ENCODE assay signal across 11 cellular contexts in the genomic region with DNA sequence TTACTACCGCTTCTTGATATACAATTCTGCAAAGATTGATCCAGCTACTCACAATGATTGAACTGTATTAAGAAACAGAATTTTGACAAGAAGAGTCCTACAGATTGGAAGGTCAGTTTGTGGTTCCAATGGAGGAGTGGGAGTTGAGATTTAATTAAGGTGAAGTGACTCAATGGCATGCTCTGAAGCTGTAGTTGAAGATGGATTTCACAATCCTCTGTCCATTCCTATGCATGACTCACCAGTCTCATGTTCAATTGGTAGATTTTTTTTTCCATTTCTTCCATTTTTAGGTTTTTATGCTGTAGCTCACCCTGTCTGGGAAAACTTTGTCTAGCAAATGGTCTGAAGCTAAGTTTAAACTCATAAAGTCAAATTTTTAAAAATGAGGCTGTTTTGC.
DNase-seq lines count a peak whose midpoint lies in the region; ATAC-seq and TF ChIP-seq lines count a peak whose summit lies in the region.
"Had no signal": no experiment of that assay in that cellular context is flagged by ENCODE, and none has a peak within 500 bp of the region (broad histone marks: within the 10 kb centered on the region; RNA-seq: fewer than 3 reads in every experiment).

No MANE protein-coding gene starts in this region.

- H3K79me2 ChIP-seq in fibroblast of lung (ENCODE audit: control insufficient read depth, insufficient read depth, low read length), result no peaks in the 10 kb centered on the region

- H3K4me3 Mint-ChIP-seq in MCF 10A (ENCODE audit: unreplicated experiment), result no peak overlapping the region
- H3K4me3 Mint-ChIP-seq: CD14-positive monocyte had no signal

- H3K4me1 Mint-ChIP-seq in MCF 10A (ENCODE audit: insufficient read depth, unreplicated experiment), result peaks cover 12% of the 10 kb centered on the region

- H3K9ac ChIP-seq in fibroblast of lung (ENCODE audit: insufficient read depth, low read length), result no peak overlapping the region

- peak overlapping the region in 1 of 2 donors; percentile 43 for H3K27ac ChIP-seq in breast epithelium
- H3K27ac ChIP-seq in fibroblast of lung (ENCODE audit: insufficient read depth, low read length), result no peak overlapping the region
- H3K27ac ChIP-seq in upper lobe of right lung, result no peak overlapping the region

- H3K9me3 ChIP-seq in breast epithelium (no peaks in the 10 kb centered on the region), fibroblast of lung (ENCODE audit: control insufficient read depth, insufficient read depth, low read depth, low read length) (no peaks in the 10 kb centered on the region), upper lobe of right lung (no peaks in the 10 kb centered on the region)

- no peaks in the 10 kb centered on the region for H3K27me3 ChIP-seq in breast epithelium
- no peaks in the 10 kb centered on the region for H3K27me3 ChIP-seq in fibroblast of lung (ENCODE audit: control insufficient read depth, insufficient read depth, low read length)
- no peaks in the 10 kb centered on the region for H3K27me3 ChIP-seq in upper lobe of right lung

- no peaks in the 10 kb centered on the region for H3K36me3 ChIP-seq in breast epithelium
- no peaks in the 10 kb centered on the region for H3K36me3 ChIP-seq in fibroblast of lung (ENCODE audit: control insufficient read depth, insufficient read depth, low read length)
- no peaks in the 10 kb centered on the region for H3K36me3 ChIP-seq in upper lobe of right lung

- TF ChIP-seq CTCF in MCF 10A (IDR thresholded peaks at IDR 0.05; ENCODE audit: unreplicated experiment), result no peak
- no peak for TF ChIP-seq CTCF in breast epithelium (IDR thresholded peaks at IDR 0.05)
- no peak for TF ChIP-seq CTCF in fibroblast of lung (conservative IDR thresholded peaks at IDR 0.05 in 1 of 2, IDR thresholded peaks at IDR 0.05 in 1 of 2; ENCODE audit: low read depth in 1 of 2, low read length in 2 of 2)
- TF ChIP-seq CTCF in upper lobe of right lung (IDR thresholded peaks at IDR 0.05), result no peak

- BruUV-seq in MCF 10A (replicated peaks; lab: Mats Ljungman, UMichigan), result no TSS peak

- no peaks in the 10 kb centered on the region for H4K20me1 ChIP-seq in fibroblast of lung (ENCODE audit: control insufficient read depth, extremely low read depth, insufficient read depth, low read length)

- H3K27ac Mint-ChIP-seq in MCF 10A (ENCODE audit: low read depth, unreplicated experiment), result no peak overlapping the region
- H3K27ac Mint-ChIP-seq: activated naive CD4-positive, alpha-beta T cell treated with anti-CD3 and anti-CD28 coated beads, Interleukin-2, amount 50 U/mL, for 72 hours; CD14-positive monocyte had no signal

- H3K4me1 ChIP-seq in breast epithelium, result peaks cover 0 to 3% of the 10 kb centered on the region in 2 donors
- no peaks in the 10 kb centered on the region for H3K4me1 ChIP-seq in fibroblast of lung (ENCODE audit: control insufficient read depth, extremely low read depth, insufficient read depth, low read length)
- no peaks in the 10 kb centered on the region for H3K4me1 ChIP-seq in upper lobe of right lung

- no peaks in the 10 kb centered on the region for H3K36me3 Mint-ChIP-seq in MCF 10A (ENCODE audit: insufficient read depth, unreplicated experiment)
- H3K36me3 Mint-ChIP-seq: CD14-positive monocyte had no signal

- H3K4me2 ChIP-seq in fibroblast of lung (ENCODE audit: extremely low read depth, insufficient read depth, low read length), result no peak overlapping the region

- CTCF ChIA-PET in MCF 10A (lab: Yijun Ruan, JAX), result interaction anchor here (0.6 to 1.6 kb wide), 7 partner anchors 36 to 680 kb away, joined by 3 to 4 read pairs (median 3); no protein-coding TSS in a partner anchor

- H3K27me3 Mint-ChIP-seq in MCF 10A (ENCODE audit: insufficient read depth, unreplicated experiment), result no peaks in the 10 kb centered on the region

- DNase-seq in MCF 10A (ENCODE audit: unreplicated experiment), result peak; percentile 79
- DNase-seq in breast epithelium (ENCODE audit: low spot score in 2 of 2), result no peak
- DNase-seq in fibroblast of lung (ENCODE audit: low read depth in 2 of 2), result peak; percentile 93 to 96
- no peak for DNase-seq in upper lobe of right lung
- no peak for DNase-seq in DMS79 (lab: John Stamatoyannopoulos, UW)
- DNase-seq in NCI-H2081 (lab: John Stamatoyannopoulos, UW), result no peak
- DNase-seq: NCI-H510A treated with DMSO at 0.1 percent for 48 hours had no signal

- POLR2A ChIA-PET in MCF 10A (lab: Yijun Ruan, JAX), result interaction anchor here (0.6 to 1.2 kb wide), 4 partner anchors 11 to 847 kb away, joined by 3 to 5 read pairs (median 3); partner anchors contain the start of gene IFIH1

- intact Hi-C loops in MCF 10A (cut with micrococcal nuclease), result no loop called here
- intact Hi-C loops in breast epithelium (cut with DNase I; ENCODE audit: low total_unique reads), result loop anchor here (5.0 kb wide), 1 partner anchor 542 kb away; no protein-coding TSS in a partner anchor
- intact Hi-C loops in upper lobe of right lung (cut with DNase I), result no loop called here

- no peak overlapping the region for H2AFZ ChIP-seq in fibroblast of lung (ENCODE audit: low read length)

- ATAC-seq in SK-N-SH treated with all-trans-retinoic acid at 6 μM for 48 hours (peak; percentile 81), upper lobe of right lung (peak; percentile 62), GM19452 (IDR thresholded peaks at IDR 0.05; ENCODE audit: unreplicated experiment) (no peak)

- TF ChIP-seq POLR2A in breast epithelium (IDR thresholded peaks at IDR 0.05), result no peak

- no peak overlapping the region for H3K4me3 ChIP-seq in breast epithelium
- H3K4me3 ChIP-seq in fibroblast of lung (replicated peaks in 1 of 4; ENCODE audit: control extremely low read depth in 1 of 4, insufficient read depth in 1 of 4, low read depth in 3 of 4, low read length in 4 of 4), result no peak overlapping the region
- H3K4me3 ChIP-seq in upper lobe of right lung, result no peak overlapping the region

- H3K9me3 Mint-ChIP-seq in MCF 10A (ENCODE audit: unreplicated experiment), result no peaks in the 10 kb centered on the region

TF ChIP-seq in SK-N-SH treated with all-trans-retinoic acid at 6 μM for 48 hours, 23 proteins besides CTCF, POLR2A, EP300 and RAD21 (continues in another document):
- TF ChIP-seq SNAI2 (CRISPR knock-in tag; IDR thresholded peaks at IDR 0.05), result no peak
- TF ChIP-seq ARNTL (CRISPR knock-in tag; IDR thresholded peaks at IDR 0.05; ENCODE audit: borderline replicate concordance, low read depth), result no peak
- TF ChIP-seq RARB (CRISPR knock-in tag; IDR thresholded peaks at IDR 0.05), result no peak
- TF ChIP-seq ZNF8 (CRISPR knock-in tag; IDR thresholded peaks at IDR 0.05), result no peak
- TF ChIP-seq TSHZ2 (CRISPR knock-in tag; IDR thresholded peaks at IDR 0.05), result no peak
- no peak for TF ChIP-seq CSRNP3 (CRISPR knock-in tag; IDR thresholded peaks at IDR 0.05)
- TF ChIP-seq ESRRG (CRISPR knock-in tag; IDR thresholded peaks at IDR 0.05), result no peak
- TF ChIP-seq PATZ1 (CRISPR knock-in tag; IDR thresholded peaks at IDR 0.05; ENCODE audit: borderline replicate concordance), result no peak
- no peak for TF ChIP-seq TCF4 (CRISPR knock-in tag; IDR thresholded peaks at IDR 0.05; ENCODE audit: borderline replicate concordance)

Comparison
In these comparisons a context has a peak if more than half of its experiments do, and no peak if none do; other contexts are left out.
1. DNase-seq: peak in MCF 10A (single experiment) and fibroblast of lung (2 of 2); none in breast epithelium (0 of 2), upper lobe of right lung (single experiment), DMS79 (single experiment) and NCI-H2081 (0 of 2).